8 cellular contexts compared by ENCODE assay signal in the genomic region with DNA sequence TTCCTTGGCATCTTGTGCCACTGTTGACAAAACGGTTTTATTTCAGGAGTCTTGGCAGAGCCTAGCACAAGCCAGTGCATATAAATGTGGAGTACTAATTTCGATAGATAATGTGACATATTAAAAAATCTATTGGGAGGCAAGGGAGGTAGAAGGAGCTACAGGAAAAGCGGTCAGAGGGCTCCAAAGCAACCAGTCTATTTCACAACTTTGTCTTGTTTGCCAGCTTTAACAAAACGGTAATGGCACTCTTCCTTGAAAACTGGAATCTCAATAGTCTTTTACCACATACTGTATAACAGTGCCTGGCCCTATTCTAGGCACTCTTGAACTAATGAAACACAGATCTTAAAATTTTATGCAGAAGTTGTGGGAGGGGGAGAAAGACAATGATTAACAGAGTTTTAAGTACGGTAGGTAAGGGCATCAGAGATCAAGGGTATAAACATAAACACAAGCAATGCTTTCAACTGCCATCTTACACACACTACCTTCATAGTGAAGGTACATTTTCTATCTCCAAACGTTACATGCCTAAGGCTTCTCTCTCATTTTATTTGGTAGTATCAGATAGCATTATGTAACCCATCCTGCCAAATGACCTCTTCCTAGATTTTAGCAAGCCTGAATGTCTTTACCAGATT. TPM values are rescaled to one million over a fixed set of nuclear protein-coding genes. Genes with fewer than 3 reads are reported as not detected.
DNase-seq lines count a peak whose midpoint lies in the region; ATAC-seq and TF ChIP-seq lines count a peak whose summit lies in the region.

No MANE protein-coding gene starts in this region.

- peak overlapping the region; percentile 17 for H4K8ac ChIP-seq in mesendoderm (ENCODE audit: low read depth, low read length)

- peaks cover 47% of the 10 kb centered on the region for H3K79me2 ChIP-seq in mesendoderm (ENCODE audit: control insufficient read depth, insufficient read depth, low read length)

- H3K27ac ChIP-seq in HL-60 (replicated peaks) (peak overlapping the region; percentile 97), mesendoderm (ENCODE audit: low read depth, low read length) (no peak overlapping the region)

- POLR2A ChIA-PET in AG04449 (lab: Yijun Ruan, JAX), result interaction anchor here (0.9 to 5.8 kb wide), 5 partner anchors 16 to 271 kb away, joined by 3 to 337 read pairs (median 34); partner anchors contain the start of genes SNX14 and SYNCRIP

- WGBS in mesendoderm (ENCODE audit: extremely low coverage, insufficient coverage, low lambda C conversion rate), result no CpG with 5 or more reads among the region's 6 CpGs

- no peak for TF ChIP-seq CTCF in AG04449 (IDR thresholded peaks at IDR 0.05; ENCODE audit: insufficient read depth, low read length, missing control alignments)
- no peak for TF ChIP-seq CTCF in HL-60 (IDR thresholded peaks at IDR 0.05; ENCODE audit: insufficient read depth, low read length)
- TF ChIP-seq CTCF in brain (conservative IDR thresholded peaks at IDR 0.05), result no peak

- H3K27me3 Mint-ChIP-seq in brain, result peaks cover 11% of the 10 kb centered on the region

- no peak overlapping the region for H3K23ac ChIP-seq in mesendoderm (ENCODE audit: low read length)

- H2AK5ac ChIP-seq in mesendoderm (ENCODE audit: low read length), result no peak overlapping the region

- H3K4me1 Mint-ChIP-seq in brain, result peaks cover 59% of the 10 kb centered on the region

- CTCF ChIA-PET in AG04449 (lab: Yijun Ruan, JAX), result interaction anchor here (1.1 kb wide), 1 partner anchor 32 kb away, joined by 3 read pairs; no protein-coding TSS in a partner anchor

- no peak overlapping the region for H2BK120ac ChIP-seq in mesendoderm (ENCODE audit: low read depth, low read length)

- peak overlapping the region; percentile 14 to 100 (median 82) for H3K27ac Mint-ChIP-seq in brain

- H4K5ac ChIP-seq in mesendoderm (ENCODE audit: low read length), result no peak overlapping the region

- H3K79me1 ChIP-seq in mesendoderm (ENCODE audit: low read length), result peaks cover 1% of the 10 kb centered on the region

- peaks cover 8% of the 10 kb centered on the region for H3K36me3 ChIP-seq in mesendoderm (ENCODE audit: control insufficient read depth, insufficient read depth, low read length)

- ATAC-seq in HG02938 (IDR thresholded peaks at IDR 0.05; ENCODE audit: unreplicated experiment), result no peak

- no peak for DNase-seq in AG04449 (ENCODE audit: low read depth, low spot score)
- peak in 1 of 2 experiments; percentile 61 for DNase-seq in HL-60 (ENCODE audit: low read depth in 1 of 2, low spot score in 1 of 2)
- no peak for DNase-seq in mesendoderm
- no peak for DNase-seq in NCI-H1048 (lab: John Stamatoyannopoulos, UW)
- DNase-seq in RPMI8226, result no peak
- DNase-seq in inferior parietal cortex (ENCODE audit: extremely low spot score), result no peak

- no peaks in the 10 kb centered on the region for H3K27me3 ChIP-seq in HL-60 (ENCODE audit: insufficient read depth, poor library complexity, severe bottlenecking)
- no peaks in the 10 kb centered on the region for H3K27me3 ChIP-seq in mesendoderm (ENCODE audit: insufficient read depth, low read length, poor library complexity)

- peak overlapping the region; percentile 96 to 100 (median 99) for H3K4me3 Mint-ChIP-seq in brain

- H3K56ac ChIP-seq in mesendoderm (ENCODE audit: low read length), result peak overlapping the region; percentile 83

- H3K4me2 ChIP-seq in mesendoderm (ENCODE audit: low read length), result peak overlapping the region; percentile 97

- H3K18ac ChIP-seq in mesendoderm (ENCODE audit: low read length), result no peak overlapping the region

- H3K4ac ChIP-seq in mesendoderm (ENCODE audit: low read depth, low read length), result no peak overlapping the region

- no peak overlapping the region for H2BK15ac ChIP-seq in mesendoderm (replicated peaks; ENCODE audit: low read depth)

- peak overlapping the region; percentile 99 for H3K9ac ChIP-seq in mesendoderm (ENCODE audit: low read length)

- no peak overlapping the region for H2BK5ac ChIP-seq in mesendoderm (ENCODE audit: low read length)

- peaks cover 56% of the 10 kb centered on the region for H3K36me3 Mint-ChIP-seq in brain

- H3K4me3 ChIP-seq in AG04449 (ENCODE audit: low read depth, low read length) (peak overlapping the region; percentile 81), HL-60 (replicated peaks; ENCODE audit: insufficient read depth, low read length) (peak overlapping the region; percentile 66), mesendoderm (ENCODE audit: low read length) (peak overlapping the region; percentile 100)

- H3K9me3 Mint-ChIP-seq in brain, result peaks cover 0 to 4% (median 3%) of the 10 kb centered on the region in 5 experiments

- H3K4me1 ChIP-seq in mesendoderm (ENCODE audit: control insufficient read depth, low read depth, low read length), result no peaks in the 10 kb centered on the region

RNA-seq across cellular contexts. Expression of gene SYNCRIP, which starts 33.5 kb away (rescaled TPM):
- polyA plus RNA-seq in brain (ENCODE audit: insufficient read depth, low read depth, low replicate concordance), result 85.9 TPM
- polyA plus RNA-seq in mesendoderm (2013, experiment 1 of 2), result 252 TPM
- polyA plus RNA-seq in mesendoderm (2013, experiment 2 of 2), result 246 TPM
